ENCODE assay signal across 1 cellular context in genomic region chr6:157961116-157961515, GRCh38.
TF ChIP-seq lines count a peak whose summit lies in the region.

No MANE protein-coding gene starts in this region.

TF ChIP-seq in WTC11, 78 proteins besides CTCF, POLR2A, EP300 and RAD21 (continued from another document):
- no peak for TF ChIP-seq ZNF532 (CRISPR knock-in tag; IDR thresholded peaks at IDR 0.05; ENCODE audit: borderline replicate concordance)
- no peak for TF ChIP-seq HMGXB4 (CRISPR knock-in tag; IDR thresholded peaks at IDR 0.05)
- TF ChIP-seq CREB1 (CRISPR knock-in tag; IDR thresholded peaks at IDR 0.05): no peak
